In genomic region chr3:42501321-42501680, GRCh38 we compare ENCODE assay signal across 8 cellular contexts. TPM values are rescaled to one million over a fixed set of nuclear protein-coding genes. Genes with fewer than 3 reads are reported as not detected.
DNase-seq lines count a peak whose midpoint lies in the region; ATAC-seq, FAIRE-seq and TF ChIP-seq lines count a peak whose summit lies in the region.

No MANE protein-coding gene starts in this region.

- ATAC-seq in stimulated activated naive CD8-positive, alpha-beta T cell treated with anti-CD3 and anti-CD28 coated beads, Interleukin-15, Interleukin-2, amounts not matched to agents 100 U/mL and 50 U/mL, for 24 hours: no peak
- no peak for ATAC-seq in HG03196 (IDR thresholded peaks at IDR 0.05; ENCODE audit: unreplicated experiment)

- peaks cover 36% of the 10 kb centered on the region for H3K27me3 Mint-ChIP-seq in activated T-helper 1 cell treated with anti-CD3 and anti-CD28 coated beads, Interleukin-12 subunit alpha, Interleukin-12 subunit beta, Interleukin-2, Interleukin-4 antibody, amounts not matched to agents 30 ng/mL and 10 ng/mL and 1 ng/mL, durations not matched to agents 14 hours and 24 hours and 36 hours (ENCODE audit: insufficient read depth)

- H3K9me3 Mint-ChIP-seq in activated T-helper 1 cell treated with anti-CD3 and anti-CD28 coated beads, Interleukin-12 subunit alpha, Interleukin-12 subunit beta, Interleukin-2, Interleukin-4 antibody, amounts not matched to agents 30 ng/mL and 10 ng/mL and 1 ng/mL, durations not matched to agents 14 hours and 24 hours and 36 hours: no peaks in the 10 kb centered on the region

- DNase-seq in NCI-H524 (lab: John Stamatoyannopoulos, UW): peak; percentile 33 to 72
- DNase-seq in NCI-H524 treated with DMSO at 0.1 percent for 48 hours (lab: John Stamatoyannopoulos, UW): no peak
- no peak for DNase-seq in activated T-helper 1 cell treated with anti-CD3 and anti-CD28 coated beads, Interleukin-12 subunit alpha, Interleukin-12 subunit beta, Interleukin-2, Interleukin-4 antibody, amounts not matched to agents 30 ng/mL and 10 ng/mL and 1 ng/mL, durations not matched to agents 14 hours and 24 hours and 36 hours (ENCODE audit: low spot score)
- peak; percentile 16 for DNase-seq in stimulated activated naive CD8-positive, alpha-beta T cell treated with anti-CD3 and anti-CD28 coated beads, Interleukin-15, Interleukin-2, amounts not matched to agents 100 U/mL and 50 U/mL, for 24 hours
- no peak for DNase-seq in GM12892 (ENCODE audit: insufficient read length)
- DNase-seq in activated CD4-positive, CD25-positive, alpha-beta regulatory T cell (lab: John Stamatoyannopoulos, UW): no peak

- intact Hi-C loops in activated T-helper 1 cell treated with anti-CD3 and anti-CD28 coated beads, Interleukin-12 subunit alpha, Interleukin-12 subunit beta, Interleukin-2, Interleukin-4 antibody, amounts not matched to agents 30 ng/mL and 10 ng/mL and 1 ng/mL, durations not matched to agents 14 hours and 24 hours and 36 hours (cut with micrococcal nuclease): loop anchor here (1.0 to 10.0 kb wide), 4 partner anchors 39 to 536 kb away; partner anchors contain the start of gene ULK4

- peaks cover 21% of the 10 kb centered on the region for H3K4me1 Mint-ChIP-seq in activated T-helper 1 cell treated with anti-CD3 and anti-CD28 coated beads, Interleukin-12 subunit alpha, Interleukin-12 subunit beta, Interleukin-2, Interleukin-4 antibody, amounts not matched to agents 30 ng/mL and 10 ng/mL and 1 ng/mL, durations not matched to agents 14 hours and 24 hours and 36 hours (ENCODE audit: low read depth)

- TF ChIP-seq POLR2A in GM12892 (IDR thresholded peaks at IDR 0.05; ENCODE audit: low read depth, low read length): no peak

- H3K4me3 ChIP-seq in iPS-18c (ENCODE audit: insufficient read depth, low read depth, low read length): peak overlapping the region; percentile 74

- H3K4me3 Mint-ChIP-seq in activated T-helper 1 cell treated with anti-CD3 and anti-CD28 coated beads, Interleukin-12 subunit alpha, Interleukin-12 subunit beta, Interleukin-2, Interleukin-4 antibody, amounts not matched to agents 30 ng/mL and 10 ng/mL and 1 ng/mL, durations not matched to agents 14 hours and 24 hours and 36 hours: peak overlapping the region; percentile 86

- no peak overlapping the region for H3K27ac Mint-ChIP-seq in activated T-helper 1 cell treated with anti-CD3 and anti-CD28 coated beads, Interleukin-12 subunit alpha, Interleukin-12 subunit beta, Interleukin-2, Interleukin-4 antibody, amounts not matched to agents 30 ng/mL and 10 ng/mL and 1 ng/mL, durations not matched to agents 14 hours and 24 hours and 36 hours

- H3K36me3 Mint-ChIP-seq in activated T-helper 1 cell treated with anti-CD3 and anti-CD28 coated beads, Interleukin-12 subunit alpha, Interleukin-12 subunit beta, Interleukin-2, Interleukin-4 antibody, amounts not matched to agents 30 ng/mL and 10 ng/mL and 1 ng/mL, durations not matched to agents 14 hours and 24 hours and 36 hours (ENCODE audit: low read depth): no peaks in the 10 kb centered on the region

- FAIRE-seq in GM12892 (lab: Jason Lieb, UNC): no peak

- no peaks in the 10 kb centered on the region for H3K9me3 ChIP-seq in iPS-18c (ENCODE audit: control insufficient read depth, insufficient read depth, low read length)

RNA-seq across cellular contexts. Expression of gene VIPR1, which starts 1.1 kb away (rescaled TPM):
- total RNA-seq in activated T-helper 1 cell treated with anti-CD3 and anti-CD28 coated beads, Interleukin-12 subunit alpha, Interleukin-12 subunit beta, Interleukin-2, Interleukin-4 antibody, amounts not matched to agents 30 ng/mL and 10 ng/mL and 1 ng/mL, durations not matched to agents 14 hours and 24 hours and 36 hours: 0.69 and 0.88 TPM in 2 replicates
- not detected for polyA plus RNA-seq in GM12892 (2012; ENCODE audit: missing spikeins)

Comparison
In these comparisons a context has a peak if more than half of its experiments do, and no peak if none do; other contexts are left out.
1. DNase-seq: peak in NCI-H524 (2 of 2) and stimulated activated naive CD8-positive, alpha-beta T cell treated with anti-CD3 and anti-CD28 coated beads, Interleukin-15, Interleukin-2, amounts not matched to agents 100 U/mL and 50 U/mL, for 24 hours (single experiment); none in NCI-H524 treated with DMSO at 0.1 percent for 48 hours (single experiment), activated T-helper 1 cell treated with anti-CD3 and anti-CD28 coated beads, Interleukin-12 subunit alpha, Interleukin-12 subunit beta, Interleukin-2, Interleukin-4 antibody, amounts not matched to agents 30 ng/mL and 10 ng/mL and 1 ng/mL, durations not matched to agents 14 hours and 24 hours and 36 hours (single experiment), GM12892 (single experiment) and activated CD4-positive, CD25-positive, alpha-beta regulatory T cell (0 of 4).